In genomic region chr16:2874584-2875362, GRCh38 we compare ENCODE assay signal across 8 cellular contexts. TPM values are rescaled to one million over a fixed set of nuclear protein-coding genes. Genes with fewer than 3 reads are reported as not detected.
DNase-seq lines count a peak whose midpoint lies in the region; ATAC-seq and TF ChIP-seq lines count a peak whose summit lies in the region.

No MANE protein-coding gene starts in this region.

- no peaks in the 10 kb centered on the region for H3K36me3 ChIP-seq in left lung

- no peak overlapping the region for H3K4me3 ChIP-seq in left lung

- intact Hi-C loops in left lung (cut with DNase I): loop anchor here in 1 of 2 donors (10.0 kb wide), 1 partner anchor 50 kb away; no protein-coding TSS in a partner anchor

- TF ChIP-seq CTCF in left lung (IDR thresholded peaks at IDR 0.05): peak; percentile 94 to 96

- H3K4me1 ChIP-seq in left lung: peaks cover 0 to 6% of the 10 kb centered on the region in 2 donors

- H3K27me3 ChIP-seq in left lung: no peaks in the 10 kb centered on the region

- no peaks in the 10 kb centered on the region for H3K9me3 ChIP-seq in left lung

- peak; percentile 71 for ATAC-seq in HG02973 (IDR thresholded peaks at IDR 0.05; ENCODE audit: unreplicated experiment)
- ATAC-seq in left lung: peak; percentile 100

- peak; percentile 29 for DNase-seq in GF-D8 (lab: John Stamatoyannopoulos, UW)
- peak; percentile 74 for DNase-seq in NCI-H345 treated with DMSO at 0.1 percent for 48 hours (lab: John Stamatoyannopoulos, UW; ENCODE audit: unreplicated experiment)
- DNase-seq in activated CD4-positive, CD25-positive, alpha-beta regulatory T cell treated with anti-CD3 and anti-CD28 coated beads, Interleukin-2, amount 50 U/mL, for 72 hours: peak; percentile 75
- peak; percentile 88 for DNase-seq in cerebellum (ENCODE audit: low spot score)
- DNase-seq in left lung: peak; percentile 81 to 96
- peak; percentile 59 to 68 for DNase-seq in stimulated activated CD4-positive, alpha-beta T cell treated with anti-CD3 and anti-CD28 coated beads, Interleukin-4, amount 100 ng/mL, for 48 hours (ENCODE audit: low read depth in 2 of 2)
- DNase-seq in cortex of kidney (lab: John Stamatoyannopoulos, UW): no peak

- no peak overlapping the region for H3K27ac ChIP-seq in left lung

RNA-seq across cellular contexts. Expression of gene FLYWCH2, which starts 8.2 kb away (rescaled TPM):
- total RNA-seq in cerebellum (21.8 TPM), left lung (10 to 100 TPM; 22.1 to 22.4 TPM)

RNA-seq across cellular contexts. Expression of gene PRSS22, which starts 16.8 kb away (rescaled TPM):
- total RNA-seq in cerebellum (not detected), left lung (10 to 100 TPM; 15.7 to 16.7 TPM)

RNA-seq across cellular contexts. Expression of gene FLYWCH1, which starts 37.0 kb away (rescaled TPM):
- total RNA-seq in cerebellum: 17.6 TPM
- 10 to 100 TPM; 29.3 to 29.4 TPM for total RNA-seq in left lung

RNA-seq across cellular contexts. Expression of gene ZG16B, which starts 44.7 kb away (rescaled TPM):
- total RNA-seq in cerebellum (not detected), left lung (1 to 10 TPM in 1 of 2 donors, under 1 TPM in 1; 0.61 to 1.4 TPM)

RNA-seq across cellular contexts. Expression of gene PRSS21, which starts 57.7 kb away (rescaled TPM):
- total RNA-seq in cerebellum: not detected
- total RNA-seq in left lung: 1 to 10 TPM in 1 of 2 donors, under 1 TPM in 1; 0.90 to 2.5 TPM

Comparison
In these comparisons a context has a peak if more than half of its experiments do, and no peak if none do; other contexts are left out.
1. RNA of gene PRSS22, which starts 16.8 kb away (total RNA-seq): 15.7 to 16.7 TPM in left lung; not detected in cerebellum (single experiment); every median in the first group is over 10 times any median in the second.